In genomic region chr16:4537376-4538066, GRCh38 we compare ENCODE assay signal across 8 cellular contexts. TPM values are rescaled to one million over a fixed set of nuclear protein-coding genes. Genes with fewer than 3 reads are reported as not detected.
DNase-seq lines count a peak whose midpoint lies in the region; ATAC-seq and TF ChIP-seq lines count a peak whose summit lies in the region.

No MANE protein-coding gene starts in this region.

- H3K9ac ChIP-seq in BLaER1 treated with 17β-estradiol and CSF1 and Interleukin-3, amounts not matched to agents 10 nM and 100 nM: peak overlapping the region; percentile 81 to 91 (median 87)
- H3K9ac ChIP-seq in KMS-11: peak overlapping the region; percentile 81

- peak overlapping the region; percentile 73 to 82 (median 76) for H3K4me3 ChIP-seq in BLaER1 treated with 17β-estradiol and CSF1 and Interleukin-3, amounts not matched to agents 10 nM and 100 nM
- H3K4me3 ChIP-seq in KMS-11 (IDR thresholded peaks at IDR 0.05; ENCODE audit: insufficient read depth, low read depth, low read length): no peak overlapping the region
- H3K4me3 ChIP-seq in lung: peak overlapping the region; percentile 79
- peak overlapping the region; percentile 81 to 100 (median 88) for H3K4me3 ChIP-seq in tibial nerve

- peak overlapping the region; percentile 92 to 99 (median 98) for H3K4me2 ChIP-seq in BLaER1 treated with 17β-estradiol and CSF1 and Interleukin-3, amounts not matched to agents 10 nM and 100 nM
- H3K4me2 ChIP-seq in KMS-11: peak overlapping the region; percentile 49

- TF ChIP-seq POLR2A in tibial nerve (IDR thresholded peaks at IDR 0.05): no peak
- no peak for TF ChIP-seq POLR2A in GM18505 (IDR thresholded peaks at IDR 0.05; ENCODE audit: borderline replicate concordance, extremely low read depth, insufficient read depth, insufficient read length)

- peaks cover 1 to 14% (median 7%) of the 10 kb centered on the region in 11 experiments; a peak in 17 of 22 replicates for H3K36me3 ChIP-seq in BLaER1 treated with 17β-estradiol and CSF1 and Interleukin-3, amounts not matched to agents 10 nM and 100 nM
- no peaks in the 10 kb centered on the region for H3K36me3 ChIP-seq in KMS-11 (ENCODE audit: insufficient read depth)
- H3K36me3 ChIP-seq in lung (ENCODE audit: control insufficient read depth in 2 of 2, insufficient read depth in 2 of 2, low read length in 2 of 2): peaks cover 0 to 2% of the 10 kb centered on the region in 2 donors
- peaks cover 0 to 18% (median 0%) of the 10 kb centered on the region in 3 donors for H3K36me3 ChIP-seq in tibial nerve

- peaks cover 47% of the 10 kb centered on the region for H3K79me2 ChIP-seq in KMS-11 (ENCODE audit: insufficient read depth, low read depth)

- peak overlapping the region; percentile 84 for H2AFZ ChIP-seq in KMS-11 (ENCODE audit: low read depth)

- peaks cover 14 to 21% (median 17%) of the 10 kb centered on the region in 11 experiments; a peak in 20 of 22 replicates for H3K9me3 ChIP-seq in BLaER1 treated with 17β-estradiol and CSF1 and Interleukin-3, amounts not matched to agents 10 nM and 100 nM (replicated peaks in 1 of 11)
- H3K9me3 ChIP-seq in lung (ENCODE audit: control insufficient read depth in 2 of 2, insufficient read depth in 1 of 2, low read length in 1 of 2) (peaks cover 0 to 2% of the 10 kb centered on the region in 2 donors), tibial nerve (peaks cover 0 to 12% (median 0%) of the 10 kb centered on the region in 4 donors)

- WGBS in lung, 2 donors: 25 to 28% methylated on average over 43 to 44 of the region's 44 CpGs
- 6 to 39% methylated on average over 15 to 25 of the region's 44 CpGs for WGBS in tibial nerve, 2 donors

- TF ChIP-seq EP300 in tibial nerve (IDR thresholded peaks at IDR 0.05): peak in 1 of 2 donors; percentile 4

- H3K4me1 ChIP-seq in BLaER1 treated with 17β-estradiol and CSF1 and Interleukin-3, amounts not matched to agents 10 nM and 100 nM: peaks cover 26 to 33% (median 30%) of the 10 kb centered on the region in 10 experiments
- H3K4me1 ChIP-seq in KMS-11 (ENCODE audit: low read depth, poor library complexity, severe bottlenecking): peaks cover 43% of the 10 kb centered on the region
- peaks cover 7 to 10% of the 10 kb centered on the region in 2 donors for H3K4me1 ChIP-seq in lung (ENCODE audit: control insufficient read depth in 2 of 2, insufficient read depth in 2 of 2, low read length in 2 of 2)
- peaks cover 0 to 25% (median 8%) of the 10 kb centered on the region in 4 donors for H3K4me1 ChIP-seq in tibial nerve

- no peak for ATAC-seq in lung (ENCODE audit: insufficient read depth, low FRiP score)
- ATAC-seq in activated CD4-positive, CD25-positive, alpha-beta regulatory T cell treated with anti-CD3 and anti-CD28 coated beads, Interleukin-2, amount 50 U/mL, for 24 hours: no peak
- no peak for ATAC-seq in GM18505 (IDR thresholded peaks at IDR 0.05; ENCODE audit: unreplicated experiment)

- TF ChIP-seq CTCF in KMS-11 (conservative IDR thresholded peaks at IDR 0.05; ENCODE audit: low read depth, low read length) (no peak), lung (IDR thresholded peaks at IDR 0.05; ENCODE audit: control extremely low read depth, extremely low read depth) (no peak), tibial nerve (IDR thresholded peaks at IDR 0.05) (no peak)

- DNase-seq in lung (ENCODE audit: low spot score) (no peak), tibial nerve (ENCODE audit: low spot score in 2 of 2) (no peak), HT-29 (ENCODE audit: low spot score) (no peak)

- peaks cover 0 to 31% (median 6%) of the 10 kb centered on the region in 11 experiments; a peak in 11 of 22 replicates for H4K20me1 ChIP-seq in BLaER1 treated with 17β-estradiol and CSF1 and Interleukin-3, amounts not matched to agents 10 nM and 100 nM
- no peaks in the 10 kb centered on the region for H4K20me1 ChIP-seq in KMS-11 (ENCODE audit: insufficient read depth)

- no peaks in the 10 kb centered on the region for H3K27me3 ChIP-seq in BLaER1 treated with 17β-estradiol and CSF1 and Interleukin-3, amounts not matched to agents 10 nM and 100 nM
- no peaks in the 10 kb centered on the region for H3K27me3 ChIP-seq in KMS-11 (ENCODE audit: insufficient read depth, low read depth)
- H3K27me3 ChIP-seq in lung (ENCODE audit: control insufficient read depth, insufficient read depth): no peaks in the 10 kb centered on the region
- H3K27me3 ChIP-seq in tibial nerve: no peaks in the 10 kb centered on the region

- peak overlapping the region; percentile 68 to 86 (median 83); a peak in 21 of 22 replicates for H3K27ac ChIP-seq in BLaER1 treated with 17β-estradiol and CSF1 and Interleukin-3, amounts not matched to agents 10 nM and 100 nM
- H3K27ac ChIP-seq in KMS-11: peak overlapping the region; percentile 51
- peak overlapping the region; percentile 98 for H3K27ac ChIP-seq in cingulate gyrus (ENCODE audit: low read depth, low read length)
- peak overlapping the region; percentile 54 to 85 for H3K27ac ChIP-seq in lung (ENCODE audit: low read depth in 1 of 2, low read length in 1 of 2)
- peak overlapping the region; percentile 84 to 97 (median 92) for H3K27ac ChIP-seq in tibial nerve

RNA-seq across cellular contexts. Expression of gene CDIP1, which starts 1.1 kb away (rescaled TPM):
- 10 to 100 TPM; 12.4 to 25.2 TPM for total RNA-seq in lung
- polyA plus RNA-seq in lung: 10 to 100 TPM; 11.3 to 13.2 TPM
- total RNA-seq in tibial nerve: 10 to 100 TPM; 16.2 to 40.2 (median 24.0) TPM
- not detected in 2 replicates for total RNA-seq in HT-29 (2014; rRNA removed; shearing (Covaris generic))

RNA-seq across cellular contexts. Expression of gene C16orf96, which starts 18.6 kb away (rescaled TPM):
- total RNA-seq in lung (under 1 TPM; 0.28 to 0.37 TPM), tibial nerve (under 1 TPM in 2 of 4 donors, not detected in 2; 0.20 to 0.21 TPM)
- under 1 TPM; 0.03 to 0.04 TPM for polyA plus RNA-seq in lung
- not detected in 2 replicates for total RNA-seq in HT-29 (2014; rRNA removed; shearing (Covaris generic))

Comparison
In these comparisons a context has a peak if more than half of its experiments do, and no peak if none do; other contexts are left out.
1. RNA of gene CDIP1, which starts 1.1 kb away (total RNA-seq): 16.2 to 40.2 TPM in tibial nerve and 12.4 to 25.2 TPM in lung; not detected in HT-29; every median in the first group is over 10 times any median in the second.
2. Peak in every context shown above with its lines, with median percentiles within 50 percentile points of each other: H3K27ac ChIP-seq.